In the genomic region with DNA sequence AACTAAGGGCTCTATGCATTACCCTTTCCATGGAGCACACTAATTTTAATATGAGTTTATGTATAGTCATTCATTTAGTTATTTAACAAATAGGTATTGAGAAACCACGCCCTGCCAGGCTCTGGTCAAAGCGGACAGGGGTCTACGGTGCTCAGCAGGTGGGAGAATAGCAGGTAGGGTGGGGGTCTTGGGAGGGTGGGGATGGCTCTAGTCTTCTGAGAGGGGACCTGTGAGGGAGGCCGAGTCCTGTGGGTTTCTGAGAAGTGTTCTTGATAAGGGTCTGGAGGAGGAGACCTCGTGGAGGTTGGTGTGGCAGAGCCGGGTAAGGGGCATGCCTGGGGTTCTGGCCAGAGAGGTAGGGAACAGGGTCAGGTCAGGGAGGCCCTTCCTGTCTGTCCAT, we compare ENCODE assay signal across 1 cellular context.
TF ChIP-seq lines count a peak whose summit lies in the region.

No MANE protein-coding gene starts in this region.

TF ChIP-seq in GM12878, 131 proteins besides CTCF, POLR2A, EP300 and RAD21:
- no peak for TF ChIP-seq ZNF217 (IDR thresholded peaks at IDR 0.05)
- TF ChIP-seq HDAC6 (IDR thresholded peaks at IDR 0.05; ENCODE audit: unreplicated experiment): no peak
- TF ChIP-seq ZNF384 (IDR thresholded peaks at IDR 0.05; ENCODE audit: borderline replicate concordance, low read depth, low read length): no peak
- TF ChIP-seq, protein P1, sequence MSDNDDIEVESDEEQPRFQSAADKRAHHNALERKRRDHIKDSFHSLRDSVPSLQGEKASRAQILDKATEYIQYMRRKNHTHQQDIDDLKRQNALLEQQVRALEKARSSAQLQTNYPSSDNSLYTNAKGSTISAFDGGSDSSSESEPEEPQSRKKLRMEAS (IDR thresholded peaks at IDR 0.05; ENCODE audit: low read depth, low read length): no peak
- no peak for TF ChIP-seq IKZF1 (conservative IDR thresholded peaks at IDR 0.05)
- TF ChIP-seq CREB1 (IDR thresholded peaks at IDR 0.05; ENCODE audit: low read depth): no peak
- no peak for TF ChIP-seq CHD2 (IDR thresholded peaks at IDR 0.05; ENCODE audit: borderline replicate concordance, low read depth, low read length)
- TF ChIP-seq RBBP5 (conservative IDR thresholded peaks at IDR 0.05): no peak
- TF ChIP-seq, protein P2, sequence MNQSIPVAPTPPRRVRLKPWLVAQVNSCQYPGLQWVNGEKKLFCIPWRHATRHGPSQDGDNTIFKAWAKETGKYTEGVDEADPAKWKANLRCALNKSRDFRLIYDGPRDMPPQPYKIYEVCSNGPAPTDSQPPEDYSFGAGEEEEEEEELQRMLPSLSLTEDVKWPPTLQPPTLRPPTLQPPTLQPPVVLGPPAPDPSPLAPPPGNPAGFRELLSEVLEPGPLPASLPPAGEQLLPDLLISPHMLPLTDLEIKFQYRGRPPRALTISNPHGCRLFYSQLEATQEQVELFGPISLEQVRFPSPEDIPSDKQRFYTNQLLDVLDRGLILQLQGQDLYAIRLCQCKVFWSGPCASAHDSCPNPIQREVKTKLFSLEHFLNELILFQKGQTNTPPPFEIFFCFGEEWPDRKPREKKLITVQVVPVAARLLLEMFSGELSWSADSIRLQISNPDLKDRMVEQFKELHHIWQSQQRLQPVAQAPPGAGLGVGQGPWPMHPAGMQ (IDR thresholded peaks at IDR 0.05; ENCODE audit: borderline replicate concordance): no peak
- TF ChIP-seq DPF2 (IDR thresholded peaks at IDR 0.05): no peak
- TF ChIP-seq, protein P3, sequence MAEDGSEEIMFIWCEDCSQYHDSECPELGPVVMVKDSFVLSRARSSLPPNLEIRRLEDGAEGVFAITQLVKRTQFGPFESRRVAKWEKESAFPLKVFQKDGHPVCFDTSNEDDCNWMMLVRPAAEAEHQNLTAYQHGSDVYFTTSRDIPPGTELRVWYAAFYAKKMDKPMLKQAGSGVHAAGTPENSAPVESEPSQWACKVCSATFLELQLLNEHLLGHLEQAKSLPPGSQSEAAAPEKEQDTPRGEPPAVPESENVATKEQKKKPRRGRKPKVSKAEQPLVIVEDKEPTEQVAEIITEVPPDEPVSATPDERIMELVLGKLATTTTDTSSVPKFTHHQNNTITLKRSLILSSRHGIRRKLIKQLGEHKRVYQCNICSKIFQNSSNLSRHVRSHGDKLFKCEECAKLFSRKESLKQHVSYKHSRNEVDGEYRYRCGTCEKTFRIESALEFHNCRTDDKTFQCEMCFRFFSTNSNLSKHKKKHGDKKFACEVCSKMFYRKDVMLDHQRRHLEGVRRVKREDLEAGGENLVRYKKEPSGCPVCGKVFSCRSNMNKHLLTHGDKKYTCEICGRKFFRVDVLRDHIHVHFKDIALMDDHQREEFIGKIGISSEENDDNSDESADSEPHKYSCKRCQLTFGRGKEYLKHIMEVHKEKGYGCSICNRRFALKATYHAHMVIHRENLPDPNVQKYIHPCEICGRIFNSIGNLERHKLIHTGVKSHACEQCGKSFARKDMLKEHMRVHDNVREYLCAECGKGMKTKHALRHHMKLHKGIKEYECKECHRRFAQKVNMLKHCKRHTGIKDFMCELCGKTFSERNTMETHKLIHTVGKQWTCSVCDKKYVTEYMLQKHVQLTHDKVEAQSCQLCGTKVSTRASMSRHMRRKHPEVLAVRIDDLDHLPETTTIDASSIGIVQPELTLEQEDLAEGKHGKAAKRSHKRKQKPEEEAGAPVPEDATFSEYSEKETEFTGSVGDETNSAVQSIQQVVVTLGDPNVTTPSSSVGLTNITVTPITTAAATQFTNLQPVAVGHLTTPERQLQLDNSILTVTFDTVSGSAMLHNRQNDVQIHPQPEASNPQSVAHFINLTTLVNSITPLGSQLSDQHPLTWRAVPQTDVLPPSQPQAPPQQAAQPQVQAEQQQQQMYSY (CRISPR knock-in tag; IDR thresholded peaks at IDR 0.05): no peak
- TF ChIP-seq YBX1 (IDR thresholded peaks at IDR 0.05): no peak
- no peak for TF ChIP-seq TCF7 (IDR thresholded peaks at IDR 0.05; ENCODE audit: borderline replicate concordance)
- TF ChIP-seq SIX5 (IDR thresholded peaks at IDR 0.05; ENCODE audit: low read depth, low read length, severe bottlenecking): no peak
- TF ChIP-seq CHD4 (IDR thresholded peaks at IDR 0.05): no peak
- no peak for TF ChIP-seq ZBED1 (IDR thresholded peaks at IDR 0.05; ENCODE audit: borderline replicate concordance)
- no peak for TF ChIP-seq CBX5 (IDR thresholded peaks at IDR 0.05; ENCODE audit: low read depth)
- no peak for TF ChIP-seq SRF (IDR thresholded peaks at IDR 0.05; ENCODE audit: low read depth in 2 of 2, low read length in 2 of 2)
- TF ChIP-seq, protein P4, sequence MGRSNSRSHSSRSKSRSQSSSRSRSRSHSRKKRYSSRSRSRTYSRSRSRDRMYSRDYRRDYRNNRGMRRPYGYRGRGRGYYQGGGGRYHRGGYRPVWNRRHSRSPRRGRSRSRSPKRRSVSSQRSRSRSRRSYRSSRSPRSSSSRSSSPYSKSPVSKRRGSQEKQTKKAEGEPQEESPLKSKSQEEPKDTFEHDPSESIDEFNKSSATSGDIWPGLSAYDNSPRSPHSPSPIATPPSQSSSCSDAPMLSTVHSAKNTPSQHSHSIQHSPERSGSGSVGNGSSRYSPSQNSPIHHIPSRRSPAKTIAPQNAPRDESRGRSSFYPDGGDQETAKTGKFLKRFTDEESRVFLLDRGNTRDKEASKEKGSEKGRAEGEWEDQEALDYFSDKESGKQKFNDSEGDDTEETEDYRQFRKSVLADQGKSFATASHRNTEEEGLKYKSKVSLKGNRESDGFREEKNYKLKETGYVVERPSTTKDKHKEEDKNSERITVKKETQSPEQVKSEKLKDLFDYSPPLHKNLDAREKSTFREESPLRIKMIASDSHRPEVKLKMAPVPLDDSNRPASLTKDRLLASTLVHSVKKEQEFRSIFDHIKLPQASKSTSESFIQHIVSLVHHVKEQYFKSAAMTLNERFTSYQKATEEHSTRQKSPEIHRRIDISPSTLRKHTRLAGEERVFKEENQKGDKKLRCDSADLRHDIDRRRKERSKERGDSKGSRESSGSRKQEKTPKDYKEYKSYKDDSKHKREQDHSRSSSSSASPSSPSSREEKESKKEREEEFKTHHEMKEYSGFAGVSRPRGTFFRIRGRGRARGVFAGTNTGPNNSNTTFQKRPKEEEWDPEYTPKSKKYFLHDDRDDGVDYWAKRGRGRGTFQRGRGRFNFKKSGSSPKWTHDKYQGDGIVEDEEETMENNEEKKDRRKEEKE (IDR thresholded peaks at IDR 0.05): no peak
